In genomic region chr6:126873351-126873750, GRCh38 we compare ENCODE assay signal across 21 cellular contexts.
"Had no signal": no experiment of that assay in that cellular context is flagged by ENCODE, and none has a peak within 500 bp of the region (broad histone marks: within the 10 kb centered on the region; RNA-seq: fewer than 3 reads in every experiment).

No MANE protein-coding gene starts in this region.

- H3K4me1 Mint-ChIP-seq: stimulated activated memory B cell treated with anti-CD40 and anti-IgM and Interleukin-4, amounts not matched to agents 10 μg/mL and 1 μg/mL and 100 μg/mL, for 72 hours had no signal

- H3K9me3 Mint-ChIP-seq: activated T-helper 1 cell treated with anti-CD3 and anti-CD28 coated beads, Interleukin-12 subunit alpha, Interleukin-12 subunit beta, Interleukin-2, Interleukin-4 antibody, amounts not matched to agents 30 ng/mL and 10 ng/mL and 1 ng/mL, durations not matched to agents 14 hours and 24 hours and 36 hours; endodermal cell; stimulated activated memory B cell treated with anti-CD40 and anti-IgM and Interleukin-4, amounts not matched to agents 10 μg/mL and 1 μg/mL and 100 μg/mL, for 72 hours; T-helper 1 cell treated with Interleukin-12 subunit alpha and Interleukin-12 subunit beta and Interleukin-4 antibody, amounts not matched to agents 30 μg/mL and 1 μg/mL, for 36 hours; type B pancreatic cell had no signal

- H3K27ac ChIP-seq: body of pancreas, foreskin keratinocyte, testis had no signal

- H3K27ac Mint-ChIP-seq: activated naive CD8-positive, alpha-beta T cell; activated T-helper 1 cell treated with anti-CD3 and anti-CD28 coated beads, Interleukin-12 subunit alpha, Interleukin-12 subunit beta, Interleukin-2, Interleukin-4 antibody, amounts not matched to agents 30 ng/mL and 10 ng/mL and 1 ng/mL, durations not matched to agents 14 hours and 24 hours and 36 hours; endodermal cell; mesothelial cell of epicardium; progenitor cell of endocrine pancreas; stimulated activated memory B cell treated with anti-CD40 and anti-IgM and Interleukin-4, amounts not matched to agents 10 μg/mL and 1 μg/mL and 100 μg/mL, for 72 hours; T-helper 1 cell treated with Interleukin-12 subunit alpha and Interleukin-12 subunit beta and Interleukin-4 antibody, amounts not matched to agents 30 μg/mL and 1 μg/mL, for 36 hours; type B pancreatic cell had no signal

- H3K27me3 ChIP-seq: body of pancreas, foreskin keratinocyte, testis had no signal

- H3K4me1 ChIP-seq: body of pancreas, foreskin keratinocyte, testis had no signal

- ATAC-seq: activated CD4-positive, CD25-positive, alpha-beta regulatory T cell treated with anti-CD3 and anti-CD28 coated beads, Interleukin-2, amount 50 U/mL, for 24 hours; body of pancreas; foreskin keratinocyte; stimulated activated memory B cell treated with anti-CD40 and anti-IgM and Interleukin-4, amounts not matched to agents 10 μg/mL and 1 μg/mL and 100 μg/mL, for 72 hours had no signal

- H3K36me3 Mint-ChIP-seq: activated naive CD8-positive, alpha-beta T cell; mesothelial cell of epicardium; stimulated activated memory B cell treated with anti-CD40 and anti-IgM and Interleukin-4, amounts not matched to agents 10 μg/mL and 1 μg/mL and 100 μg/mL, for 72 hours; type B pancreatic cell had no signal

- H3K9me3 ChIP-seq: body of pancreas, testis had no signal

- H3K4me3 ChIP-seq: body of pancreas, lung, testis had no signal

- H3K27me3 Mint-ChIP-seq: activated naive CD8-positive, alpha-beta T cell; type B pancreatic cell had no signal

- H3K4me3 Mint-ChIP-seq: activated naive CD8-positive, alpha-beta T cell; activated T-helper 1 cell treated with anti-CD3 and anti-CD28 coated beads, Interleukin-12 subunit alpha, Interleukin-12 subunit beta, Interleukin-2, Interleukin-4 antibody, amounts not matched to agents 30 ng/mL and 10 ng/mL and 1 ng/mL, durations not matched to agents 14 hours and 24 hours and 36 hours; endodermal cell; mesothelial cell of epicardium; stimulated activated memory B cell treated with anti-CD40 and anti-IgM and Interleukin-4, amounts not matched to agents 10 μg/mL and 1 μg/mL and 100 μg/mL, for 72 hours; T-helper 1 cell treated with Interleukin-12 subunit alpha and Interleukin-12 subunit beta and Interleukin-4 antibody, amounts not matched to agents 30 μg/mL and 1 μg/mL, for 36 hours; type B pancreatic cell had no signal

- DNase-seq: activated gamma-delta T cell treated with Interleukin-2 at 50 U/mL for 16 hours; activated T-cell treated with anti-CD3 and anti-CD28 coated beads for 4 hours; amniotic stem cell; body of pancreas; central memory CD4-positive, alpha-beta T cell; endodermal cell; foreskin keratinocyte; glutamatergic neuron; hippocampal formation; islet precursor cell; stimulated activated CD4-positive, alpha-beta T cell treated with anti-CD3 and anti-CD28 coated beads, Interleukin-2, amount 100 ng/mL, for 48 hours; testis had no signal
